In the genomic region with DNA sequence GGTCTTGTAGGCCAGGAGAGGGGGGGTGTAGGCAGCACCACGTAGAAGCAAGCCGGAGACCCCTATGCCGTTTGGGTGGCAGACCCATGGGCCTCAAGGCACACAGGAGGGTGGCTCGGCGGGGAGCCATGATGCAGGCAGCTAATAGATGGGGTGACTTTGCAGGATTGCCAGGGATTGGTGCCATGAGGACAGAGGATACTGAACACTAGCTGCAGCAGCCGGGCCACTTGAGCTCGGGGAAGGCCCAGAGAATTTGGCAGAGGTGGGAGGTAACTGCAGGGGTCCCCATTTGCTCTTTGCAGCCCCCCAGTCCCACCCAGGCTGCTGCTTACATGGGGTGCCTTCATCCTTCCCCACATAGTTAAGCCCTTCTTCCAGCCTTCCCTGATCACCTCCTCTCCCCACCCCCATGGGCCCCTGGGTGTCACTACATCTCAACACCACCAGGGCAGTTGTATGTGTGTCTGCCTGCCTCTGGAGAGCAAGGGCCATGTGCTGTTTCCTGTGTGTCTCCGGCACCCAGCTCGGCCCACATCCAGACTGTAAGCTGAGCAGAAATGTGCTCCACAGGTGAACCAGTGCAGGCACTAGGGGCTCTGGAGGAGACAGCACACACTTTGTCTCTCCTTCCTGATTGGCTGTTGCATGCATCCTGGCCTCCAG, we compare ENCODE assay signal across 8 cellular contexts. TPM values are rescaled to one million over a fixed set of nuclear protein-coding genes. Genes with fewer than 3 reads are reported as not detected.
DNase-seq lines count a peak whose midpoint lies in the region; ATAC-seq and TF ChIP-seq lines count a peak whose summit lies in the region.

No MANE protein-coding gene starts in this region.

- H3K9me3 Mint-ChIP-seq in CD8-positive, alpha-beta T cell, result no peaks in the 10 kb centered on the region

- intact Hi-C loops in CD8-positive, alpha-beta T cell (cut with DNase I, micrococcal nuclease), result loop anchor here (5.0 to 10.0 kb wide), 3 partner anchors 57 to 440 kb away; partner anchors contain the start of genes LLGL1 (in 1 of the 2) and RAI1 (in 1 of the 2)

- CTCF ChIA-PET in CD8-positive, alpha-beta T cell (lab: Charles Lee), result interaction anchor here (1.1 to 2.8 kb wide), 5 partner anchors 17 to 70 kb away, joined by 3 to 10 read pairs (median 4); no protein-coding TSS in a partner anchor

- H3K27ac Mint-ChIP-seq in CD8-positive, alpha-beta T cell, result no peak overlapping the region

- no peaks in the 10 kb centered on the region for H3K9me3 ChIP-seq in CD8-positive, alpha-beta T cell (ENCODE audit: low read length)

- H3K4me1 ChIP-seq in CD8-positive, alpha-beta T cell (ENCODE audit: insufficient read depth, low read length), result peaks cover 30% of the 10 kb centered on the region

- peak in 4 of 7 experiments; percentile 17 to 70 (median 57) for DNase-seq in CD8-positive, alpha-beta T cell
- peak; percentile 57 for DNase-seq in HuH-7.5 (ENCODE audit: low spot score)
- peak; percentile 47 for DNase-seq in midbrain (lab: John Stamatoyannopoulos, UW)
- DNase-seq in cerebellum (ENCODE audit: low spot score), result no peak

- H3K4me3 ChIP-seq in CD8-positive, alpha-beta T cell (ENCODE audit: low read depth, low read length), result peak overlapping the region; percentile 50

- peak overlapping the region; percentile 85 for H3K4me3 Mint-ChIP-seq in CD8-positive, alpha-beta T cell

- H3K36me3 Mint-ChIP-seq in CD8-positive, alpha-beta T cell, result no peaks in the 10 kb centered on the region

- H3K27ac ChIP-seq in CD8-positive, alpha-beta T cell (ENCODE audit: low read depth, low read length), result no peak overlapping the region
- peak overlapping the region; percentile 84 for H3K27ac ChIP-seq in angular gyrus (ENCODE audit: low read depth, low read length)

- peaks cover 36% of the 10 kb centered on the region for H3K4me1 Mint-ChIP-seq in CD8-positive, alpha-beta T cell (ENCODE audit: low read depth)

- no peaks in the 10 kb centered on the region for H3K27me3 ChIP-seq in CD8-positive, alpha-beta T cell (ENCODE audit: insufficient read depth, low read length)

- peak; percentile 25 for TF ChIP-seq CTCF in CD8-positive, alpha-beta T cell (IDR thresholded peaks at IDR 0.05)

- ATAC-seq in CD8-positive, alpha-beta T cell, result peak; percentile 48
- no peak for ATAC-seq in HG03139 (IDR thresholded peaks at IDR 0.05; ENCODE audit: unreplicated experiment)
- no peak for ATAC-seq in HG03196 (IDR thresholded peaks at IDR 0.05; ENCODE audit: unreplicated experiment)
- ATAC-seq in GM21381 (IDR thresholded peaks at IDR 0.05; ENCODE audit: unreplicated experiment), result no peak

- H3K36me3 ChIP-seq in CD8-positive, alpha-beta T cell (ENCODE audit: insufficient read depth, low read length), result no peaks in the 10 kb centered on the region

- POLR2A ChIA-PET in CD8-positive, alpha-beta T cell (lab: Charles Lee), result interaction anchor here (1.1 to 1.3 kb wide), 2 partner anchors 26 to 38 kb away, joined by 3 read pairs; no protein-coding TSS in a partner anchor

- no peaks in the 10 kb centered on the region for H3K27me3 Mint-ChIP-seq in CD8-positive, alpha-beta T cell (ENCODE audit: low read depth)

RNA-seq across cellular contexts. Expression of gene SREBF1, which starts 52.1 kb away (rescaled TPM):
- 100 to 1,000 TPM; 401 to 412 TPM for total RNA-seq in CD8-positive, alpha-beta T cell
- total RNA-seq in cerebellum, result 11.8 TPM

Comparison
In these comparisons a context has a peak if more than half of its experiments do, and no peak if none do; other contexts are left out.
1. RNA of gene SREBF1, which starts 52.1 kb away (total RNA-seq): 401 to 412 TPM in CD8-positive, alpha-beta T cell; 11.8 TPM in cerebellum (single experiment); every median in the first group is over 10 times any median in the second.